Comparison of ENCODE assay signal across 16 cellular contexts in the genomic region with DNA sequence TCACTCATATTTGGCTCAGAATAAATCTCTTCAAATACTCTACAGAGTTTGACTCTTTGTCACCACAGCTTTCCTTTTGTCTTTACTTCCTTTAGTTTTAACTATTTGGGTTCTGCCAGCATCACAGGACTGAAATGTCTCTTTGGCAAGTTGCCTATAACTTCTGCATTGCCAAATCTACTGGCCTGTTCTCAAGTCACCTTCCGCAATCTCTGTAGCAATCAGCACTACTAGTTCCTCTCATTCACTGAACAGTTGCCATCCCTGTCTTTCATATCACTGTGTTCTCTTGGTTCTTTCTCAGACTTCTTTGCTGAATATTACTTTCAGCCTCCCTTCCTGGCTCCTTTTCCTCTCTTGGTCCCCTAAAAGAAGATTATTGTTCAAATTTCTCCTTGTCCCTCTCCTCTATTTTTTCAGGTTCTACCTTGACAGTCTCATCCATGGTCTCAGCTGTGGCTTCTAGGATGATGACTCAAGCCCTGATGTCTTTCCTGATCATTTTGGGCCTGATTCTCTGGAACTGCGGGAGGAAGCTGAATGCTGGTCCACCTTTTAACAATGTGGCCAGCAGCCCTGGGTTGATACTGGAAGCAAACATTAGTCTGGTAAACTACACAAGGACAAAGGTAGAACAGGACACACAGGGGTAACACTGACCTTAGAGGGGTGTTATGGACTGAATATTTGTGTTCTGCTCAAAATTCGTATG. TPM values are rescaled to one million over a fixed set of nuclear protein-coding genes. Genes with fewer than 3 reads are reported as not detected.
A peak's percentile ranks its signal among the peaks of the same experiment; 100 is the strongest.
DNase-seq lines count a peak whose midpoint lies in the region; ATAC-seq, FAIRE-seq and TF ChIP-seq lines count a peak whose summit lies in the region.
"Had no signal": no experiment of that assay in that cellular context is flagged by ENCODE, and none has a peak within 500 bp of the region (broad histone marks: within the 10 kb centered on the region; RNA-seq: fewer than 3 reads in every experiment).

No MANE protein-coding gene starts in this region.

- TF ChIP-seq CTCF in AG10803 (conservative IDR thresholded peaks at IDR 0.05; ENCODE audit: low read length) (no peak), LNCaP clone FGC (IDR thresholded peaks at IDR 0.05; ENCODE audit: control insufficient read depth, extremely low read depth, insufficient read depth) (no peak), bronchial epithelial cell (IDR thresholded peaks at IDR 0.05; ENCODE audit: insufficient read depth, low read length, severe bottlenecking) (no peak)

- H3K36me3 ChIP-seq in bronchial epithelial cell (ENCODE audit: control insufficient read depth, insufficient read depth, low read length), result no peaks in the 10 kb centered on the region
- H3K36me3 ChIP-seq: BE2C, gastroesophageal sphincter had no signal

- FAIRE-seq in bronchial epithelial cell (lab: Jason Lieb, UNC), result no peak
- FAIRE-seq: islet of Langerhans had no signal

- H3K4me3 ChIP-seq in AG10803 (ENCODE audit: low read length) (no peak overlapping the region), LNCaP clone FGC (ENCODE audit: low read depth, low read length) (no peak overlapping the region), bronchial epithelial cell (ENCODE audit: low read depth, low read length) (no peak overlapping the region)
- H3K4me3 ChIP-seq: dorsolateral prefrontal cortex, gastroesophageal sphincter had no signal

- DNase-seq in AG10803 (ENCODE audit: low read depth) (peak; percentile 41), LNCaP clone FGC (ENCODE audit: low read depth) (peak; percentile 75), bronchial epithelial cell (ENCODE audit: low read depth) (peak; percentile 68), lung microvascular endothelial cell (ENCODE audit: low read depth in 2 of 2) (peak; percentile 19 to 53), SHP77 treated with DMSO at 0.1 percent for 48 hours (lab: John Stamatoyannopoulos, UW) (no peak), cerebellar nuclear complex (lab: John Stamatoyannopoulos, UW) (no peak), T-helper 9 cell (no peak)
- DNase-seq: BE2C; DMS79; dorsolateral prefrontal cortex; NCI-H2171 treated with DMSO at 0.1 percent for 48 hours; stimulated activated CD4-positive, alpha-beta T cell treated with anti-CD3 and anti-CD28 coated beads, Interleukin-15, amount 100 ng/mL, for 24 hours had no signal

- no peaks in the 10 kb centered on the region for H3K27me3 ChIP-seq in bronchial epithelial cell (ENCODE audit: control insufficient read depth, insufficient read depth, low read length)
- H3K27me3 ChIP-seq: BE2C, dorsolateral prefrontal cortex, gastroesophageal sphincter had no signal

- ATAC-seq in GM21723 (IDR thresholded peaks at IDR 0.05; ENCODE audit: unreplicated experiment), result no peak

RNA-seq across cellular contexts. Expression of gene LIFR, which starts 44.0 kb away (rescaled TPM):
- total RNA-seq in bronchial epithelial cell (4.4 and 10.0 TPM in 2 replicates), lung microvascular endothelial cell (26.4 and 29.2 TPM in 2 replicates)
- total RNA-seq: T-helper 2 cell treated with Interferon-gamma antibody and Interleukin-4, amounts not matched to agents 100 ng/mL and 5 ng/mL, for 36 hours had no signal

Comparison
In these comparisons a context has a peak if more than half of its experiments do, and no peak if none do; other contexts are left out.
1. DNase-seq: peak in AG10803 (single experiment), LNCaP clone FGC (single experiment), bronchial epithelial cell (single experiment) and lung microvascular endothelial cell (2 of 2); none in SHP77 treated with DMSO at 0.1 percent for 48 hours (single experiment), cerebellar nuclear complex (0 of 2) and T-helper 9 cell (single experiment).